In genomic region chr11:132349806-132350733, GRCh38 we compare ENCODE assay signal across 29 cellular contexts.
DNase-seq lines count a peak whose midpoint lies in the region; ATAC-seq and TF ChIP-seq lines count a peak whose summit lies in the region.
"Had no signal": no experiment of that assay in that cellular context is flagged by ENCODE, and none has a peak within 500 bp of the region (broad histone marks: within the 10 kb centered on the region; RNA-seq: fewer than 3 reads in every experiment).

No MANE protein-coding gene starts in this region.

- no peak for DNase-seq in T-helper 1 cell
- DNase-seq in M059J (ENCODE audit: low read depth), result peak; percentile 38
- peak; percentile 78 for DNase-seq in esophagus muscularis mucosa (ENCODE audit: extremely low spot score)
- DNase-seq in progenitor cell of endocrine pancreas (ENCODE audit: low spot score, unreplicated experiment), result no peak
- DNase-seq in stimulated activated naive CD8-positive, alpha-beta T cell treated with anti-CD3 and anti-CD28 coated beads, Interleukin-15, Interleukin-2, amounts not matched to agents 100 U/mL and 50 U/mL, for 24 hours, result no peak
- DNase-seq in activated T-cell treated with anti-CD3 and anti-CD28 coated beads, Interleukin-2, amount 50 U/mL, for 48 hours, result no peak
- DNase-seq: activated CD4-positive, alpha-beta memory T cell treated with anti-CD3 and anti-CD28 coated beads, Interleukin-2, amount 10 ng/mL, durations not matched to agents 7 days and 5 days; activated gamma-delta T cell treated with Interleukin-2 at 50 U/mL for 16 hours; CD4-positive, alpha-beta memory T cell; cortex of kidney; DMS 273 treated with DMSO at 0.1 percent for 48 hours; GM23248; immature natural killer cell; left lung; NCI-H1417 treated with DMSO at 0.1 percent for 48 hours; NCI-H2107; NCI-H446 treated with DMSO at 0.1 percent for 48 hours; OCI-M1; pancreas; SHP77 treated with DMSO at 0.1 percent for 48 hours; thyroid gland had no signal

- H3K27me3 Mint-ChIP-seq in T-helper 1 cell treated with Interleukin-12 subunit alpha and Interleukin-12 subunit beta and Interleukin-4 antibody, amounts not matched to agents 30 μg/mL and 1 μg/mL, for 36 hours (ENCODE audit: low read depth), result no peaks in the 10 kb centered on the region
- H3K27me3 Mint-ChIP-seq in progenitor cell of endocrine pancreas, result peaks cover 57% of the 10 kb centered on the region
- H3K27me3 Mint-ChIP-seq: activated CD4-positive, alpha-beta memory T cell treated with anti-CD3 and anti-CD28 coated beads, Interleukin-2, amount 10 ng/mL, durations not matched to agents 7 days and 5 days had no signal

- H3K4me3 Mint-ChIP-seq in T-helper 1 cell treated with Interleukin-12 subunit alpha and Interleukin-12 subunit beta and Interleukin-4 antibody, amounts not matched to agents 30 μg/mL and 1 μg/mL, for 36 hours, result no peak overlapping the region
- no peak overlapping the region for H3K4me3 Mint-ChIP-seq in progenitor cell of endocrine pancreas (ENCODE audit: low read depth)
- H3K4me3 Mint-ChIP-seq: activated CD4-positive, alpha-beta memory T cell treated with anti-CD3 and anti-CD28 coated beads, Interleukin-2, amount 10 ng/mL, durations not matched to agents 7 days and 5 days; CD4-positive, alpha-beta memory T cell; immature natural killer cell; nephron; stimulated activated naive CD8-positive, alpha-beta T cell treated with anti-CD3 and anti-CD28 coated beads, Interleukin-15, Interleukin-2, amounts not matched to agents 100 ng/mL and 50 ng/mL, for 24 hours had no signal

- H3K4me3 ChIP-seq in esophagus muscularis mucosa, result no peak overlapping the region
- H3K4me3 ChIP-seq: GM23248, hepatocyte, left lung, pancreas, thyroid gland had no signal

- H3K9me3 Mint-ChIP-seq in T-helper 1 cell treated with Interleukin-12 subunit alpha and Interleukin-12 subunit beta and Interleukin-4 antibody, amounts not matched to agents 30 μg/mL and 1 μg/mL, for 36 hours, result no peaks in the 10 kb centered on the region
- H3K9me3 Mint-ChIP-seq in progenitor cell of endocrine pancreas (ENCODE audit: low read depth), result no peaks in the 10 kb centered on the region
- H3K9me3 Mint-ChIP-seq: activated CD4-positive, alpha-beta memory T cell treated with anti-CD3 and anti-CD28 coated beads, Interleukin-2, amount 10 ng/mL, durations not matched to agents 7 days and 5 days; CD4-positive, alpha-beta memory T cell; nephron had no signal

- H3K36me3 Mint-ChIP-seq in T-helper 1 cell treated with Interleukin-12 subunit alpha and Interleukin-12 subunit beta and Interleukin-4 antibody, amounts not matched to agents 30 μg/mL and 1 μg/mL, for 36 hours (ENCODE audit: low read depth), result no peaks in the 10 kb centered on the region
- H3K36me3 Mint-ChIP-seq in progenitor cell of endocrine pancreas (ENCODE audit: insufficient read depth), result no peaks in the 10 kb centered on the region
- H3K36me3 Mint-ChIP-seq: CD4-positive, alpha-beta memory T cell; immature natural killer cell had no signal

- peak overlapping the region; percentile 50 for H3K27ac Mint-ChIP-seq in T-helper 1 cell treated with Interleukin-12 subunit alpha and Interleukin-12 subunit beta and Interleukin-4 antibody, amounts not matched to agents 30 μg/mL and 1 μg/mL, for 36 hours
- H3K27ac Mint-ChIP-seq in progenitor cell of endocrine pancreas, result peak overlapping the region; percentile 58
- H3K27ac Mint-ChIP-seq: activated CD4-positive, alpha-beta memory T cell treated with anti-CD3 and anti-CD28 coated beads, Interleukin-2, amount 10 ng/mL, durations not matched to agents 7 days and 5 days; CD4-positive, alpha-beta memory T cell; immature natural killer cell; nephron; stimulated activated naive CD8-positive, alpha-beta T cell treated with anti-CD3 and anti-CD28 coated beads, Interleukin-15, Interleukin-2, amounts not matched to agents 100 ng/mL and 50 ng/mL, for 24 hours had no signal

- TF ChIP-seq EP300 in esophagus muscularis mucosa (IDR thresholded peaks at IDR 0.05), result no peak

- TF ChIP-seq CTCF in esophagus muscularis mucosa (IDR thresholded peaks at IDR 0.05) (no peak), progenitor cell of endocrine pancreas (IDR thresholded peaks at IDR 0.05; ENCODE audit: unreplicated experiment) (no peak)

- peaks cover 0 to 5% (median 0%) of the 10 kb centered on the region in 4 donors for H3K4me1 ChIP-seq in esophagus muscularis mucosa
- H3K4me1 ChIP-seq: left lung, pancreas, thyroid gland had no signal

- no peak for ATAC-seq in GM21515 (IDR thresholded peaks at IDR 0.05; ENCODE audit: unreplicated experiment)
- no peak for ATAC-seq in stimulated activated naive CD8-positive, alpha-beta T cell treated with anti-CD3 and anti-CD28 coated beads, Interleukin-15, Interleukin-2, amounts not matched to agents 100 U/mL and 50 U/mL, for 24 hours
- ATAC-seq: activated CD4-positive, CD25-positive, alpha-beta regulatory T cell treated with anti-CD3 and anti-CD28 coated beads, Interleukin-2, amount 50 U/mL, for 24 hours; left lung; pancreas; sciatic nerve had no signal

- no peaks in the 10 kb centered on the region for H3K27me3 ChIP-seq in esophagus muscularis mucosa
- H3K27me3 ChIP-seq: hepatocyte, pancreas, thyroid gland had no signal

- H3K4me1 Mint-ChIP-seq in T-helper 1 cell treated with Interleukin-12 subunit alpha and Interleukin-12 subunit beta and Interleukin-4 antibody, amounts not matched to agents 30 μg/mL and 1 μg/mL, for 36 hours (ENCODE audit: low read depth), result peaks cover 5% of the 10 kb centered on the region
- no peaks in the 10 kb centered on the region for H3K4me1 Mint-ChIP-seq in progenitor cell of endocrine pancreas (ENCODE audit: low read depth)
- H3K4me1 Mint-ChIP-seq: nephron had no signal

- TF ChIP-seq POLR2A in esophagus muscularis mucosa (IDR thresholded peaks at IDR 0.05; ENCODE audit: low read depth), result no peak

- 65% methylated on average over 7 of the region's 7 CpGs for WGBS in esophagus muscularis mucosa

- intact Hi-C loops in esophagus muscularis mucosa (cut with DNase I), result loop anchor here (2.0 kb wide), 1 partner anchor 45 kb away; no protein-coding TSS in a partner anchor

- H3K36me3 ChIP-seq in esophagus muscularis mucosa, result no peaks in the 10 kb centered on the region
- H3K36me3 ChIP-seq: left lung, pancreas, thyroid gland had no signal

- H3K27ac ChIP-seq in esophagus muscularis mucosa (replicated peaks in 1 of 4), result no peak overlapping the region
- H3K27ac ChIP-seq: 22Rv1, GM23248, hepatocyte, left lung, pancreas, thyroid gland had no signal

- H3K9me3 ChIP-seq in esophagus muscularis mucosa, result no peaks in the 10 kb centered on the region
- H3K9me3 ChIP-seq: left lung, pancreas, thyroid gland had no signal

Comparison
In these comparisons a context has a peak if more than half of its experiments do, and no peak if none do; other contexts are left out.
1. DNase-seq: peak in M059J (single experiment) and esophagus muscularis mucosa (single experiment); none in T-helper 1 cell (0 of 5), progenitor cell of endocrine pancreas (single experiment), stimulated activated naive CD8-positive, alpha-beta T cell treated with anti-CD3 and anti-CD28 coated beads, Interleukin-15, Interleukin-2, amounts not matched to agents 100 U/mL and 50 U/mL, for 24 hours (single experiment) and activated T-cell treated with anti-CD3 and anti-CD28 coated beads, Interleukin-2, amount 50 U/mL, for 48 hours (0 of 2).